In the genomic region with DNA sequence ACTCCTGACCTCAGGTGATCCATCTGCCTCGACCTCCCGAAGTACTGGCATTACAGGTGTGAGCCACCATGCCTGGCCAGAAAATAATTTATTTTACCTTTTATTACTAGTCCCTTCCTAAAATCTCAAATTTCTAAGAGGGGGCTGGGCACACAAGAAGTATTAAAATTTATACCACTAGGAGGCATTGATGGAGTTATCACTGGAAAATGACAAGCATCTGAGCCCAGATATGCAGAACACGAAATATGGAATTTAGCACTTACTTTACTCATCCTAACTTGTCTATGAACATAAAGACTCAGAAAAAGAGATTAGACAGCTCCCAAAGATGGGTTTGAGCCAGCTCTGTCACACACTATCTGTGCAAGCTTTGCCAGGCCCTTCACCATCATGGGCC, we compare ENCODE assay signal across 1 cellular context.
TF ChIP-seq lines count a peak whose summit lies in the region.

No MANE protein-coding gene starts in this region.

TF ChIP-seq in GM23338, 12 proteins besides CTCF, POLR2A, EP300 and RAD21:
- no peak for TF ChIP-seq JUNB (IDR thresholded peaks at IDR 0.05; ENCODE audit: unreplicated experiment)
- TF ChIP-seq, protein P1, sequence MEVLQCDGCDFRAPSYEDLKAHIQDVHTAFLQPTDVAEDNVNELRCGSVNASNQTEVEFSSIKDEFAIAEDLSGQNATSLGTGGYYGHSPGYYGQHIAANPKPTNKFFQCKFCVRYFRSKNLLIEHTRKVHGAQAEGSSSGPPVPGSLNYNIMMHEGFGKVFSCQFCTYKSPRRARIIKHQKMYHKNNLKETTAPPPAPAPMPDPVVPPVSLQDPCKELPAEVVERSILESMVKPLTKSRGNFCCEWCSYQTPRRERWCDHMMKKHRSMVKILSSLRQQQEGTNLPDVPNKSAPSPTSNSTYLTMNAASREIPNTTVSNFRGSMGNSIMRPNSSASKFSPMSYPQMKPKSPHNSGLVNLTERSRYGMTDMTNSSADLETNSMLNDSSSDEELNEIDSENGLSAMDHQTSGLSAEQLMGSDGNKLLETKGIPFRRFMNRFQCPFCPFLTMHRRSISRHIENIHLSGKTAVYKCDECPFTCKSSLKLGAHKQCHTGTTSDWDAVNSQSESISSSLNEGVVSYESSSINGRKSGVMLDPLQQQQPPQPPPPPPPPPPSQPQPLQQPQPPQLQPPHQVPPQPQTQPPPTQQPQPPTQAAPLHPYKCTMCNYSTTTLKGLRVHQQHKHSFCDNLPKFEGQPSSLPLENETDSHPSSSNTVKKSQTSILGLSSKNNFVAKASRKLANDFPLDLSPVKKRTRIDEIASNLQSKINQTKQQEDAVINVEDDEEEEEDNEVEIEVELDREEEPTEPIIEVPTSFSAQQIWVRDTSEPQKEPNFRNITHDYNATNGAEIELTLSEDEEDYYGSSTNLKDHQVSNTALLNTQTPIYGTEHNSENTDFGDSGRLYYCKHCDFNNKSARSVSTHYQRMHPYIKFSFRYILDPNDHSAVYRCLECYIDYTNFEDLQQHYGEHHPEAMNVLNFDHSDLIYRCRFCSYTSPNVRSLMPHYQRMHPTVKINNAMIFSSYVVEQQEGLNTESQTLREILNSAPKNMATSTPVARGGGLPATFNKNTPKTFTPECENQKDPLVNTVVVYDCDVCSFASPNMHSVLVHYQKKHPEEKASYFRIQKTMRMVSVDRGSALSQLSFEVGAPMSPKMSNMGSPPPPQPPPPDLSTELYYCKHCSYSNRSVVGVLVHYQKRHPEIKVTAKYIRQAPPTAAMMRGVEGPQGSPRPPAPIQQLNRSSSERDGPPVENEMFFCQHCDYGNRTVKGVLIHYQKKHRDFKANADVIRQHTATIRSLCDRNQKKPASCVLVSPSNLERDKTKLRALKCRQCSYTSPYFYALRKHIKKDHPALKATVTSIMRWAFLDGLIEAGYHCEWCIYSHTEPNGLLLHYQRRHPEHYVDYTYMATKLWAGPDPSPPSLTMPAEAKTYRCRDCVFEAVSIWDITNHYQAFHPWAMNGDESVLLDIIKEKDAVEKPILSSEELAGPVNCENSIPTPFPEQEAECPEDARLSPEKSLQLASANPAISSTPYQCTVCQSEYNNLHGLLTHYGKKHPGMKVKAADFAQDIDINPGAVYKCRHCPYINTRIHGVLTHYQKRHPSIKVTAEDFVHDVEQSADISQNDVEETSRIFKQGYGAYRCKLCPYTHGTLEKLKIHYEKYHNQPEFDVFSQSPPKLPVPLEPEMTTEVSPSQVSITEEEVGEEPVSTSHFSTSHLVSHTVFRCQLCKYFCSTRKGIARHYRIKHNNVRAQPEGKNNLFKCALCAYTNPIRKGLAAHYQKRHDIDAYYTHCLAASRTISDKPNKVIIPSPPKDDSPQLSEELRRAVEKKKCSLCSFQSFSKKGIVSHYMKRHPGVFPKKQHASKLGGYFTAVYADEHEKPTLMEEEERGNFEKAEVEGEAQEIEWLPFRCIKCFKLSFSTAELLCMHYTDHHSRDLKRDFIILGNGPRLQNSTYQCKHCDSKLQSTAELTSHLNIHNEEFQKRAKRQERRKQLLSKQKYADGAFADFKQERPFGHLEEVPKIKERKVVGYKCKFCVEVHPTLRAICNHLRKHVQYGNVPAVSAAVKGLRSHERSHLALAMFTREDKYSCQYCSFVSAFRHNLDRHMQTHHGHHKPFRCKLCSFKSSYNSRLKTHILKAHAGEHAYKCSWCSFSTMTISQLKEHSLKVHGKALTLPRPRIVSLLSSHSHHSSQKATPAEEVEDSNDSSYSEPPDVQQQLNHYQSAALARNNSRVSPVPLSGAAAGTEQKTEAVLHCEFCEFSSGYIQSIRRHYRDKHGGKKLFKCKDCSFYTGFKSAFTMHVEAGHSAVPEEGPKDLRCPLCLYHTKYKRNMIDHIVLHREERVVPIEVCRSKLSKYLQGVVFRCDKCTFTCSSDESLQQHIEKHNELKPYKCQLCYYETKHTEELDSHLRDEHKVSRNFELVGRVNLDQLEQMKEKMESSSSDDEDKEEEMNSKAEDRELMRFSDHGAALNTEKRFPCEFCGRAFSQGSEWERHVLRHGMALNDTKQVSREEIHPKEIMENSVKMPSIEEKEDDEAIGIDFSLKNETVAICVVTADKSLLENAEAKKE (CRISPR knock-in tag; IDR thresholded peaks at IDR 0.05) = no peak
- no peak for TF ChIP-seq NANOG (IDR thresholded peaks at IDR 0.05; ENCODE audit: borderline replicate concordance)
- no peak for TF ChIP-seq ZNF114 (CRISPR knock-in tag; IDR thresholded peaks at IDR 0.05)
- no peak for TF ChIP-seq POLR2AphosphoS5 (IDR thresholded peaks at IDR 0.05; ENCODE audit: low read depth)
- TF ChIP-seq ZNF331 (CRISPR knock-in tag; IDR thresholded peaks at IDR 0.05; ENCODE audit: low read depth) = no peak
- no peak for TF ChIP-seq EZH2 (IDR thresholded peaks at IDR 0.05; ENCODE audit: low read depth, unreplicated experiment)
- TF ChIP-seq STAT1 (IDR thresholded peaks at IDR 0.05; ENCODE audit: unreplicated experiment) = no peak
- TF ChIP-seq EZH2phosphoT487 (IDR thresholded peaks at IDR 0.05; ENCODE audit: unreplicated experiment) = no peak
- TF ChIP-seq CREB1 (CRISPR knock-in tag; IDR thresholded peaks at IDR 0.05; ENCODE audit: low read depth) = no peak
- TF ChIP-seq, protein P2, sequence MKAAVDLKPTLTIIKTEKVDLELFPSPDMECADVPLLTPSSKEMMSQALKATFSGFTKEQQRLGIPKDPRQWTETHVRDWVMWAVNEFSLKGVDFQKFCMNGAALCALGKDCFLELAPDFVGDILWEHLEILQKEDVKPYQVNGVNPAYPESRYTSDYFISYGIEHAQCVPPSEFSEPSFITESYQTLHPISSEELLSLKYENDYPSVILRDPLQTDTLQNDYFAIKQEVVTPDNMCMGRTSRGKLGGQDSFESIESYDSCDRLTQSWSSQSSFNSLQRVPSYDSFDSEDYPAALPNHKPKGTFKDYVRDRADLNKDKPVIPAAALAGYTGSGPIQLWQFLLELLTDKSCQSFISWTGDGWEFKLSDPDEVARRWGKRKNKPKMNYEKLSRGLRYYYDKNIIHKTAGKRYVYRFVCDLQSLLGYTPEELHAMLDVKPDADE (IDR thresholded peaks at IDR 0.05) = no peak
- TF ChIP-seq, protein P3, sequence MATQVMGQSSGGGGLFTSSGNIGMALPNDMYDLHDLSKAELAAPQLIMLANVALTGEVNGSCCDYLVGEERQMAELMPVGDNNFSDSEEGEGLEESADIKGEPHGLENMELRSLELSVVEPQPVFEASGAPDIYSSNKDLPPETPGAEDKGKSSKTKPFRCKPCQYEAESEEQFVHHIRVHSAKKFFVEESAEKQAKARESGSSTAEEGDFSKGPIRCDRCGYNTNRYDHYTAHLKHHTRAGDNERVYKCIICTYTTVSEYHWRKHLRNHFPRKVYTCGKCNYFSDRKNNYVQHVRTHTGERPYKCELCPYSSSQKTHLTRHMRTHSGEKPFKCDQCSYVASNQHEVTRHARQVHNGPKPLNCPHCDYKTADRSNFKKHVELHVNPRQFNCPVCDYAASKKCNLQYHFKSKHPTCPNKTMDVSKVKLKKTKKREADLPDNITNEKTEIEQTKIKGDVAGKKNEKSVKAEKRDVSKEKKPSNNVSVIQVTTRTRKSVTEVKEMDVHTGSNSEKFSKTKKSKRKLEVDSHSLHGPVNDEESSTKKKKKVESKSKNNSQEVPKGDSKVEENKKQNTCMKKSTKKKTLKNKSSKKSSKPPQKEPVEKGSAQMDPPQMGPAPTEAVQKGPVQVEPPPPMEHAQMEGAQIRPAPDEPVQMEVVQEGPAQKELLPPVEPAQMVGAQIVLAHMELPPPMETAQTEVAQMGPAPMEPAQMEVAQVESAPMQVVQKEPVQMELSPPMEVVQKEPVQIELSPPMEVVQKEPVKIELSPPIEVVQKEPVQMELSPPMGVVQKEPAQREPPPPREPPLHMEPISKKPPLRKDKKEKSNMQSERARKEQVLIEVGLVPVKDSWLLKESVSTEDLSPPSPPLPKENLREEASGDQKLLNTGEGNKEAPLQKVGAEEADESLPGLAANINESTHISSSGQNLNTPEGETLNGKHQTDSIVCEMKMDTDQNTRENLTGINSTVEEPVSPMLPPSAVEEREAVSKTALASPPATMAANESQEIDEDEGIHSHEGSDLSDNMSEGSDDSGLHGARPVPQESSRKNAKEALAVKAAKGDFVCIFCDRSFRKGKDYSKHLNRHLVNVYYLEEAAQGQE (IDR thresholded peaks at IDR 0.05; ENCODE audit: unreplicated experiment) = no peak
